In the genomic region with DNA sequence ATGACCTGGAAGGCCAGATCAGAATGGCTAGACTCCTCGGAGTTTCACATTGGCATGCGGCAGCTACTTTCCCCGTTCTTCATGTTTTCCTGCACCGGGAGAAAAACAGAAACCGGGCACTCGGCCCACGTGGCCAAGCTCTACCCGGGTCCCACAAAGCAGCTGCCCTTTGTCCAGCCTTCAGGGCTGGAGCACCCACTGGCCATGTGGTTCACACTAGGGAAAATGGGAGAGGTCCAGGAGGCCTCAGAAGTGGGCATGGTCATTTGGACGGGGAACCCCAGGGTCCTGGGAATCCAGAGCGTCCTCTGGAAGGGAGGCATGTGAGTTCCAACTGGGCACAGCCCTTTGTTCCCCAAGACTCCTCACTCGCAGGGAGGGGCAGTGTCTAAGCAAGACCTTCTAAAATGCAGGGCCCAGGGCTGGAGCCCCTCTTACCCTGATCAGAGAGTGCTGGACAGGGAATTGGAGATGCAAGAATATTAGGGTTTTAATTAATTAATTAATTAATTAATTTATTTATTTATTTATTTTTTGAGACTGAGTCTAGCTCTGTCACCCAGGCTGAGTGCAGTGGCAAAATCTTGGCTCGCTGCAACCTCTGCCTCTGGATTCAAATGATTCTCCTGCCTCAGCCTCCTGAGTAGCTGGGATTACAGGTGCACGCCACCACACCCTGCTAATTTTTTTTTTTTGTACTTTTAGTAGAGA, we compare ENCODE assay signal across 2 cellular contexts.
A peak's percentile ranks its signal among the peaks of the same experiment; 100 is the strongest.
TF ChIP-seq lines count a peak whose summit lies in the region.

No MANE protein-coding gene starts in this region.

TF ChIP-seq in GM23338, 12 proteins besides CTCF, POLR2A, EP300 and RAD21:
- no peak for TF ChIP-seq ETS1 (IDR thresholded peaks at IDR 0.05)
- no peak for TF ChIP-seq JUNB (IDR thresholded peaks at IDR 0.05; ENCODE audit: unreplicated experiment)
- no peak for TF ChIP-seq NANOG (IDR thresholded peaks at IDR 0.05; ENCODE audit: borderline replicate concordance)
- TF ChIP-seq STAT1 (IDR thresholded peaks at IDR 0.05; ENCODE audit: unreplicated experiment) = no peak
- TF ChIP-seq ZNF114 (CRISPR knock-in tag; IDR thresholded peaks at IDR 0.05) = no peak
- TF ChIP-seq ZNF331 (CRISPR knock-in tag; IDR thresholded peaks at IDR 0.05; ENCODE audit: low read depth) = no peak

TF ChIP-seq in HepG2, 621 proteins besides CTCF, POLR2A, EP300 and RAD21:
- TF ChIP-seq, protein P1, sequence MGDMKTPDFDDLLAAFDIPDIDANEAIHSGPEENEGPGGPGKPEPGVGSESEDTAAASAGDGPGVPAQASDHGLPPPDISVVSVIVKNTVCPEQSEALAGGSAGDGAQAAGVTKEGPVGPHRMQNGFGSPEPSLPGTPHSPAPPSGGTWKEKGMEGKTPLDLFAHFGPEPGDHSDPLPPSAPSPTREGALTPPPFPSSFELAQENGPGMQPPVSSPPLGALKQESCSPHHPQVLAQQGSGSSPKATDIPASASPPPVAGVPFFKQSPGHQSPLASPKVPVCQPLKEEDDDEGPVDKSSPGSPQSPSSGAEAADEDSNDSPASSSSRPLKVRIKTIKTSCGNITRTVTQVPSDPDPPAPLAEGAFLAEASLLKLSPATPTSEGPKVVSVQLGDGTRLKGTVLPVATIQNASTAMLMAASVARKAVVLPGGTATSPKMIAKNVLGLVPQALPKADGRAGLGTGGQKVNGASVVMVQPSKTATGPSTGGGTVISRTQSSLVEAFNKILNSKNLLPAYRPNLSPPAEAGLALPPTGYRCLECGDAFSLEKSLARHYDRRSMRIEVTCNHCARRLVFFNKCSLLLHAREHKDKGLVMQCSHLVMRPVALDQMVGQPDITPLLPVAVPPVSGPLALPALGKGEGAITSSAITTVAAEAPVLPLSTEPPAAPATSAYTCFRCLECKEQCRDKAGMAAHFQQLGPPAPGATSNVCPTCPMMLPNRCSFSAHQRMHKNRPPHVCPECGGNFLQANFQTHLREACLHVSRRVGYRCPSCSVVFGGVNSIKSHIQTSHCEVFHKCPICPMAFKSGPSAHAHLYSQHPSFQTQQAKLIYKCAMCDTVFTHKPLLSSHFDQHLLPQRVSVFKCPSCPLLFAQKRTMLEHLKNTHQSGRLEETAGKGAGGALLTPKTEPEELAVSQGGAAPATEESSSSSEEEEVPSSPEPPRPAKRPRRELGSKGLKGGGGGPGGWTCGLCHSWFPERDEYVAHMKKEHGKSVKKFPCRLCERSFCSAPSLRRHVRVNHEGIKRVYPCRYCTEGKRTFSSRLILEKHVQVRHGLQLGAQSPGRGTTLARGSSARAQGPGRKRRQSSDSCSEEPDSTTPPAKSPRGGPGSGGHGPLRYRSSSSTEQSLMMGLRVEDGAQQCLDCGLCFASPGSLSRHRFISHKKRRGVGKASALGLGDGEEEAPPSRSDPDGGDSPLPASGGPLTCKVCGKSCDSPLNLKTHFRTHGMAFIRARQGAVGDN (CRISPR knock-in tag; IDR thresholded peaks at IDR 0.05) = peak; percentile 27; the same call in 1 of the 2 replicates
- no peak for TF ChIP-seq ZNF17 (CRISPR knock-in tag; IDR thresholded peaks at IDR 0.05)
